1 cellular context compared by ENCODE assay signal in genomic region chr1:165857046-165857801, GRCh38.
TF ChIP-seq lines count a peak whose summit lies in the region.

No MANE protein-coding gene starts in this region.

TF ChIP-seq in SK-N-SH, 30 proteins besides CTCF, POLR2A, EP300 and RAD21 (continued from another document):
- TF ChIP-seq, protein P1, sequence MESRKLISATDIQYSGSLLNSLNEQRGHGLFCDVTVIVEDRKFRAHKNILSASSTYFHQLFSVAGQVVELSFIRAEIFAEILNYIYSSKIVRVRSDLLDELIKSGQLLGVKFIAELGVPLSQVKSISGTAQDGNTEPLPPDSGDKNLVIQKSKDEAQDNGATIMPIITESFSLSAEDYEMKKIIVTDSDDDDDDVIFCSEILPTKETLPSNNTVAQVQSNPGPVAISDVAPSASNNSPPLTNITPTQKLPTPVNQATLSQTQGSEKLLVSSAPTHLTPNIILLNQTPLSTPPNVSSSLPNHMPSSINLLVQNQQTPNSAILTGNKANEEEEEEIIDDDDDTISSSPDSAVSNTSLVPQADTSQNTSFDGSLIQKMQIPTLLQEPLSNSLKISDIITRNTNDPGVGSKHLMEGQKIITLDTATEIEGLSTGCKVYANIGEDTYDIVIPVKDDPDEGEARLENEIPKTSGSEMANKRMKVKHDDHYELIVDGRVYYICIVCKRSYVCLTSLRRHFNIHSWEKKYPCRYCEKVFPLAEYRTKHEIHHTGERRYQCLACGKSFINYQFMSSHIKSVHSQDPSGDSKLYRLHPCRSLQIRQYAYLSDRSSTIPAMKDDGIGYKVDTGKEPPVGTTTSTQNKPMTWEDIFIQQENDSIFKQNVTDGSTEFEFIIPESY (IDR thresholded peaks at IDR 0.05; ENCODE audit: borderline replicate concordance, low read depth): no peak
- TF ChIP-seq MEF2A (IDR thresholded peaks at IDR 0.05; ENCODE audit: borderline replicate concordance, low read depth): no peak
- TF ChIP-seq RCOR1 (IDR thresholded peaks at IDR 0.05; ENCODE audit: low read length): no peak
- TF ChIP-seq JUND (IDR thresholded peaks at IDR 0.05): no peak
- TF ChIP-seq SMC3 (IDR thresholded peaks at IDR 0.05; ENCODE audit: low read depth, low read length): no peak
- no peak for TF ChIP-seq RFX5 (IDR thresholded peaks at IDR 0.05; ENCODE audit: low read length)
- TF ChIP-seq RXRA (IDR thresholded peaks at IDR 0.05; ENCODE audit: borderline replicate concordance, low read depth): no peak
- no peak for TF ChIP-seq YY1 (IDR thresholded peaks at IDR 0.05; ENCODE audit: low read depth)
- no peak for TF ChIP-seq IRF3 (IDR thresholded peaks at IDR 0.05; ENCODE audit: low read depth, low read length)
- no peak for TF ChIP-seq ELF1 (IDR thresholded peaks at IDR 0.05)
- no peak for TF ChIP-seq SIN3A (IDR thresholded peaks at IDR 0.05; ENCODE audit: borderline replicate concordance, low read depth, low read length)
- TF ChIP-seq FOXM1 (IDR thresholded peaks at IDR 0.05; ENCODE audit: low read depth): no peak
- TF ChIP-seq TEAD4 (IDR thresholded peaks at IDR 0.05; ENCODE audit: borderline replicate concordance, insufficient read depth): no peak
